Comparison of ENCODE assay signal across 2 cellular contexts in genomic region chr19:1110809-1111640, GRCh38.
TF ChIP-seq lines count a peak whose summit lies in the region.

No MANE protein-coding gene starts in this region.

TF ChIP-seq in HCT116, 20 proteins besides CTCF, POLR2A, EP300 and RAD21:
- TF ChIP-seq REST (IDR thresholded peaks at IDR 0.05; ENCODE audit: low read depth) (no peak), ZNF274 (IDR thresholded peaks at IDR 0.05; ENCODE audit: low read depth, low read length) (no peak), CEBPB (IDR thresholded peaks at IDR 0.05; ENCODE audit: low read depth) (no peak), JUND (IDR thresholded peaks at IDR 0.05) (no peak), TCF7L2 (IDR thresholded peaks at IDR 0.05; ENCODE audit: borderline replicate concordance, extremely low read depth, insufficient read depth, insufficient read length) (no peak), EGR1 (IDR thresholded peaks at IDR 0.05; ENCODE audit: low read depth) (no peak), POLR2AphosphoS5 (IDR thresholded peaks at IDR 0.05; ENCODE audit: low read depth, low read length) (no peak), CBX3 (IDR thresholded peaks at IDR 0.05; ENCODE audit: low read depth) (no peak), FOSL1 (IDR thresholded peaks at IDR 0.05; ENCODE audit: low read depth) (no peak), YY1 (IDR thresholded peaks at IDR 0.05; ENCODE audit: extremely low read depth, insufficient replicate concordance, low read depth, low read length) (no peak)

TF ChIP-seq in K562, 482 proteins besides CTCF, POLR2A, EP300 and RAD21:
- TF ChIP-seq POLR2G (IDR thresholded peaks at IDR 0.05; ENCODE audit: low read depth, low read length) (peak; percentile 63), ZNF436 (CRISPR knock-in tag; IDR thresholded peaks at IDR 0.05) (no peak), NFYB (IDR thresholded peaks at IDR 0.05; ENCODE audit: extremely low read depth, insufficient read length) (no peak)
